Comparison of ENCODE assay signal across 8 cellular contexts in genomic region chr17:77429985-77430752, GRCh38.
DNase-seq lines count a peak whose midpoint lies in the region; ATAC-seq, FAIRE-seq and TF ChIP-seq lines count a peak whose summit lies in the region.

No MANE protein-coding gene starts in this region.

- H3K4me1 ChIP-seq in astrocyte (ENCODE audit: insufficient read depth, low read length) = peaks cover 84% of the 10 kb centered on the region
- H3K4me1 ChIP-seq in sigmoid colon = peaks cover 0 to 100% (median 99%) of the 10 kb centered on the region in 4 donors

- H3K9me3 ChIP-seq in astrocyte (ENCODE audit: insufficient read depth, low read depth, low read length) = no peaks in the 10 kb centered on the region
- H3K9me3 ChIP-seq in sigmoid colon = no peaks in the 10 kb centered on the region

- no peaks in the 10 kb centered on the region for H3K9me3 Mint-ChIP-seq in T-helper 2 cell treated with Interferon-gamma antibody and Interleukin-4, amounts not matched to agents 5 μg/mL and 100 μg/mL, for 36 hours
- no peaks in the 10 kb centered on the region for H3K9me3 Mint-ChIP-seq in astrocyte (ENCODE audit: unreplicated experiment)

- DNase-seq in DMS 273 (lab: John Stamatoyannopoulos, UW; ENCODE audit: unreplicated experiment) (peak; percentile 92), HuH-7 (ENCODE audit: low spot score) (peak; percentile 83), astrocyte (ENCODE audit: low read depth) (peak; percentile 99), hepatic stellate cell (ENCODE audit: low spot score) (peak; percentile 98), sigmoid colon (peak; percentile 99), OCI-M2 (lab: John Stamatoyannopoulos, UW; ENCODE audit: unreplicated experiment) (no peak)
- DNase-seq in T-helper 2 cell treated with Interferon-gamma antibody and Interleukin-4, amounts not matched to agents 5 μg/mL and 100 μg/mL, for 36 hours (ENCODE audit: low spot score) = peak; percentile 63

- H3K27me3 ChIP-seq in astrocyte (ENCODE audit: insufficient read depth, low read length) (no peaks in the 10 kb centered on the region), sigmoid colon (no peaks in the 10 kb centered on the region)

- peaks cover 64% of the 10 kb centered on the region for H3K4me1 Mint-ChIP-seq in T-helper 2 cell treated with Interferon-gamma antibody and Interleukin-4, amounts not matched to agents 5 μg/mL and 100 μg/mL, for 36 hours (ENCODE audit: low read depth)
- peaks cover 43% of the 10 kb centered on the region for H3K4me1 Mint-ChIP-seq in astrocyte (ENCODE audit: low read depth, unreplicated experiment)

- peak overlapping the region; percentile 72 for H3K9ac ChIP-seq in astrocyte (ENCODE audit: low read length)

- H3K27ac Mint-ChIP-seq in T-helper 2 cell treated with Interferon-gamma antibody and Interleukin-4, amounts not matched to agents 5 μg/mL and 100 μg/mL, for 36 hours = peak overlapping the region; percentile 41
- no peak overlapping the region for H3K27ac Mint-ChIP-seq in astrocyte (ENCODE audit: unreplicated experiment)

- peak; percentile 77 for TF ChIP-seq CTCF in astrocyte (IDR thresholded peaks at IDR 0.05; ENCODE audit: insufficient read depth, low read depth, low read length)
- peak in 3 of 4 experiments; percentile 78 to 95 (median 81) for TF ChIP-seq CTCF in sigmoid colon (IDR thresholded peaks at IDR 0.05)

- peaks cover 28% of the 10 kb centered on the region for H3K36me3 Mint-ChIP-seq in T-helper 2 cell treated with Interferon-gamma antibody and Interleukin-4, amounts not matched to agents 5 μg/mL and 100 μg/mL, for 36 hours (ENCODE audit: low read depth)
- H3K36me3 Mint-ChIP-seq in astrocyte (ENCODE audit: low read depth, unreplicated experiment) = peaks cover 4% of the 10 kb centered on the region

- peak; percentile 84 for FAIRE-seq in astrocyte (lab: Jason Lieb, UNC)

- no peak overlapping the region for H3K4me3 Mint-ChIP-seq in T-helper 2 cell treated with Interferon-gamma antibody and Interleukin-4, amounts not matched to agents 5 μg/mL and 100 μg/mL, for 36 hours
- H3K4me3 Mint-ChIP-seq in astrocyte (ENCODE audit: unreplicated experiment) = no peak overlapping the region

- H3K36me3 ChIP-seq in astrocyte (ENCODE audit: insufficient read depth, low read length) = no peaks in the 10 kb centered on the region
- no peaks in the 10 kb centered on the region for H3K36me3 ChIP-seq in sigmoid colon

- no peak overlapping the region for H2AFZ ChIP-seq in astrocyte (ENCODE audit: low read depth, low read length)

- peak overlapping the region; percentile 73 for H3K4me2 ChIP-seq in astrocyte (ENCODE audit: low read length)

- WGBS in sigmoid colon, 2 donors = 52 to 54% methylated on average over 16 of the region's 16 CpGs

- TF ChIP-seq POLR2A in sigmoid colon (IDR thresholded peaks at IDR 0.05) = no peak

- no peak overlapping the region for H3K4me3 ChIP-seq in astrocyte (ENCODE audit: insufficient read depth, low read depth, low read length)
- no peak overlapping the region for H3K4me3 ChIP-seq in sigmoid colon

- H3K27ac ChIP-seq in astrocyte (ENCODE audit: low read depth, low read length) (peak overlapping the region; percentile 86), sigmoid colon (peak overlapping the region; percentile 96 to 100 (median 98))

- intact Hi-C loops in sigmoid colon (cut with DNase I) = loop anchor here (1.0 to 5.0 kb wide), 3 partner anchors 47 to 527 kb away; partner anchors contain the start of gene TNRC6C

- H3K27me3 Mint-ChIP-seq in T-helper 2 cell treated with Interferon-gamma antibody and Interleukin-4, amounts not matched to agents 5 μg/mL and 100 μg/mL, for 36 hours (ENCODE audit: low read depth) = no peaks in the 10 kb centered on the region
- H3K27me3 Mint-ChIP-seq in astrocyte (ENCODE audit: low read depth, unreplicated experiment) = no peaks in the 10 kb centered on the region

- peaks cover 95% of the 10 kb centered on the region for H3K79me2 ChIP-seq in astrocyte (ENCODE audit: insufficient read depth, low read length)

- peaks cover 69% of the 10 kb centered on the region for H4K20me1 ChIP-seq in astrocyte (ENCODE audit: insufficient read depth, low read length)

- ATAC-seq in HG03442 (IDR thresholded peaks at IDR 0.05; ENCODE audit: unreplicated experiment) = no peak

- TF ChIP-seq EP300 in sigmoid colon (IDR thresholded peaks at IDR 0.05) = peak in 3 of 4 donors; percentile 87 to 96 (median 90)
